ENCODE assay signal across 11 cellular contexts in genomic region chr19:10761443-10762242, GRCh38. TPM values are rescaled to one million over a fixed set of nuclear protein-coding genes. Genes with fewer than 3 reads are reported as not detected.
A peak's percentile ranks its signal among the peaks of the same experiment; 100 is the strongest.
DNase-seq lines count a peak whose midpoint lies in the region; ATAC-seq and TF ChIP-seq lines count a peak whose summit lies in the region.
"Had no signal": no experiment of that assay in that cellular context is flagged by ENCODE, and none has a peak within 500 bp of the region (broad histone marks: within the 10 kb centered on the region; RNA-seq: fewer than 3 reads in every experiment).

No MANE protein-coding gene starts in this region.

- no peaks in the 10 kb centered on the region for H3K9me3 Mint-ChIP-seq in activated naive CD8-positive, alpha-beta T cell (ENCODE audit: low read depth)

- H3K4me1 Mint-ChIP-seq in activated naive CD8-positive, alpha-beta T cell (ENCODE audit: low read depth) = peaks cover 75% of the 10 kb centered on the region

- DNase-seq in heart left ventricle (peak in 1 of 5 donors; percentile 68), left cardiac atrium (no peak), left lung (no peak), upper lobe of left lung (no peak), posterior vena cava (ENCODE audit: low spot score) (no peak), NCI-H1930 (lab: John Stamatoyannopoulos, UW) (no peak)
- DNase-seq: activated CD4-positive, CD25-positive, alpha-beta regulatory T cell treated with anti-CD3 and anti-CD28 coated beads, Interleukin-2, amount 50 U/mL, for 72 hours; mesendoderm; NCI-H2227 treated with DMSO at 0.1 percent for 48 hours had no signal

- peak overlapping the region; percentile 89 for H3K27ac Mint-ChIP-seq in activated naive CD8-positive, alpha-beta T cell

- peaks cover 0 to 36% (median 17%) of the 10 kb centered on the region in 9 donors for H3K36me3 ChIP-seq in heart left ventricle
- H3K36me3 ChIP-seq in left lung = peaks cover 0 to 36% of the 10 kb centered on the region in 2 donors
- H3K36me3 ChIP-seq in upper lobe of left lung = peaks cover 8 to 37% (median 21%) of the 10 kb centered on the region in 4 donors

- H3K4me3 ChIP-seq in heart left ventricle (no peak overlapping the region), left lung (no peak overlapping the region), upper lobe of left lung (no peak overlapping the region)

- no peaks in the 10 kb centered on the region for H3K27me3 Mint-ChIP-seq in activated naive CD8-positive, alpha-beta T cell

- no peak for TF ChIP-seq POLR2A in heart left ventricle (IDR thresholded peaks at IDR 0.05)
- no peak for TF ChIP-seq POLR2A in upper lobe of left lung (IDR thresholded peaks at IDR 0.05)

- H3K4me3 Mint-ChIP-seq in activated naive CD8-positive, alpha-beta T cell = peak overlapping the region; percentile 9

- intact Hi-C loops in heart left ventricle (cut with DNase I) (loop anchor here in 1 of 10 donors (2.0 kb wide), 1 partner anchor 15 kb away; no protein-coding TSS in a partner anchor), left cardiac atrium (cut with DNase I) (no loop called here), left lung (cut with DNase I) (no loop called here), posterior vena cava (cut with DNase I) (no loop called here)

- ATAC-seq in heart left ventricle (no peak), left cardiac atrium (no peak), left lung (no peak), upper lobe of left lung (ENCODE audit: low FRiP score in 2 of 2) (no peak), GM19463 (IDR thresholded peaks at IDR 0.05; ENCODE audit: unreplicated experiment) (no peak)

- H3K27me3 ChIP-seq in heart left ventricle (no peaks in the 10 kb centered on the region), left lung (no peaks in the 10 kb centered on the region), upper lobe of left lung (no peaks in the 10 kb centered on the region)

- WGBS in heart left ventricle, 4 donors = 72 to 78% (median 76%) methylated on average over 19 of the region's 19 CpGs
- WGBS in upper lobe of left lung, 2 donors = 80 to 87% methylated on average over 14 to 19 of the region's 19 CpGs

- no peak for TF ChIP-seq CTCF in heart left ventricle (IDR thresholded peaks at IDR 0.05)
- TF ChIP-seq CTCF in left lung (IDR thresholded peaks at IDR 0.05) = no peak
- TF ChIP-seq CTCF in upper lobe of left lung (IDR thresholded peaks at IDR 0.05) = no peak

- H3K4me1 ChIP-seq in heart left ventricle (peaks cover 17 to 94% (median 75%) of the 10 kb centered on the region in 12 donors), left lung (peaks cover 23 to 94% of the 10 kb centered on the region in 2 donors), upper lobe of left lung (peaks cover 62 to 87% (median 73%) of the 10 kb centered on the region in 4 donors)

- H3K9me3 ChIP-seq in heart left ventricle (no peaks in the 10 kb centered on the region), left lung (no peaks in the 10 kb centered on the region), upper lobe of left lung (no peaks in the 10 kb centered on the region)

- H3K36me3 Mint-ChIP-seq in activated naive CD8-positive, alpha-beta T cell = no peaks in the 10 kb centered on the region

- H3K27ac ChIP-seq in heart left ventricle (peak overlapping the region; percentile 52 to 89 (median 78)), left lung (peak overlapping the region; percentile 7 to 89), upper lobe of left lung (peak overlapping the region in 3 of 4 donors; percentile 60 to 73 (median 66))

- no peak for TF ChIP-seq EP300 in upper lobe of left lung (IDR thresholded peaks at IDR 0.05)

RNA-seq across cellular contexts. Expression of gene DNM2, which starts 43.8 kb away (rescaled TPM):
- total RNA-seq in heart left ventricle (100 to 1,000 TPM in 8 of 9 donors, 10 to 100 TPM in 1; 98.9 to 204 (median 137) TPM), left cardiac atrium (100 to 1,000 TPM; 125 to 186 TPM), left lung (100 to 1,000 TPM; 195 to 268 TPM), upper lobe of left lung (100 to 1,000 TPM; 238 to 744 (median 318) TPM), posterior vena cava (100 to 1,000 TPM in 1 of 2 donors, 10 to 100 TPM in 1; 94.9 to 107 TPM)
- 100 to 1,000 TPM in 1 of 2 donors, 10 to 100 TPM in 1; 98.9 to 118 TPM for polyA plus RNA-seq in heart left ventricle
